7 cellular contexts compared by ENCODE assay signal in genomic region chr9:100364013-100364412, GRCh38.
"Had no signal": no experiment of that assay in that cellular context is flagged by ENCODE, and none has a peak within 500 bp of the region (broad histone marks: within the 10 kb centered on the region; RNA-seq: fewer than 3 reads in every experiment).

No MANE protein-coding gene starts in this region.

- FAIRE-seq: HTR-8/SVneo, K562 had no signal

- H3K27ac ChIP-seq: HL-60 had no signal

- ATAC-seq: K562 had no signal

- H3K4me3 Mint-ChIP-seq: IgD-negative memory B cell had no signal

- H3K4me3 ChIP-seq: K562 had no signal

- H3K27ac Mint-ChIP-seq: IgD-negative memory B cell had no signal

- H3K4me1 Mint-ChIP-seq: IgD-negative memory B cell had no signal

- DNase-seq: IMR-90, KBM-7, KG1 had no signal

- H3K27me3 Mint-ChIP-seq: IgD-negative memory B cell had no signal
